Comparison of ENCODE assay signal across 8 cellular contexts in the genomic region with DNA sequence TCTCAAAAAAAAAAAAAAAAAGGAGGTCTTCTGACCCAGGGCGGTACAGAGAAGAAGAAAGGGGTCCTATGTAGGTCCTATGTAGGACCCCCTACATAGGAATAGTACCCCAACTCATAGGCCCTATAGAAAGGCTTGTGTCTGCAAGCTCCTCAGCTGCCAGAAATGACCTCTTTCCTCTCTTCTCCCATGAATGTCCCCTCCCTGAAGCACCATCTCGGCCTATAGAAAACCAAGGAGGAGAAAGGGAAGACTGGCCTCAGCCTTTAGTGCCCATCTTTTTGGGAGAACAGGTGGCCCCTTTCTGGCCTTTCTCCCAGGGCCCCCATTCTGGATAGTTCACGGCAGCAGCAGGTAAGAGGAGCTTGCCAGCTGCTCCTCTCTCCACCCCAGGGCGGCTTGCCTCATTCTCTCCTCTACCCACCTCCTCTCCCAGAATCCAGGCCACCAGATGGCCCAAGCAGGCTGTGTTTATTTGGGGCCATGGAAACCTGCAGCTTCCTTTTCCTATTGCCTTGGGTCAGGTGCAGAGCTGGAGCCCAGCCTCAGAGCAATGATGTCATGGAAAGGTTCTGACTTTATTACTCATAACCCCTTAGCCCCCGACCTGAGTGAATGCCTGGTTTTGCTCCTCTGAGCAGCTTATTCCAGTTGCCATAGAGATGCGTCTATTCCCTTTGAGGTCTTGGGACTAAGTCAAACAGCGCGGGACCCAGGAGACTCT. TPM values are rescaled to one million over a fixed set of nuclear protein-coding genes. Genes with fewer than 3 reads are reported as not detected.
DNase-seq lines count a peak whose midpoint lies in the region; ATAC-seq lines count a peak whose summit lies in the region.

No MANE protein-coding gene starts in this region.

- DNase-seq in CD8-positive, alpha-beta memory T cell = no peak
- DNase-seq in KBM-7 (peak; percentile 65), hepatic stellate cell (ENCODE audit: low spot score) (peak; percentile 45), NCI-H187 (lab: John Stamatoyannopoulos, UW) (no peak)
- DNase-seq in activated CD4-positive, alpha-beta memory T cell treated with anti-CD3 and anti-CD28 coated beads, Interleukin-2, amount 10 ng/mL, durations not matched to agents 7 days and 5 days = no peak
- no peak for DNase-seq in stimulated activated naive B cell treated with anti-CD40 and anti-IgM and Interleukin-4, amounts not matched to agents 10 μg/mL and 1 μg/mL and 100 μg/mL, for 72 hours
- DNase-seq in activated CD8-positive, alpha-beta memory T cell treated with anti-CD3 and anti-CD28 coated beads for 24 hours = no peak

- POLR2A ChIA-PET in CD8-positive, alpha-beta memory T cell (lab: Charles Lee) = interaction anchor here (0.7 to 2.0 kb wide), 4 partner anchors 12 to 41 kb away, joined by 3 to 6 read pairs (median 4); partner anchors contain the start of genes CDR2L and KCTD2
- POLR2A ChIA-PET in activated CD4-positive, alpha-beta memory T cell treated with anti-CD3 and anti-CD28 coated beads, Interleukin-2, amount 10 ng/mL, durations not matched to agents 7 days and 5 days (lab: Charles Lee) = interaction anchor here (0.8 to 4.3 kb wide), 15 partner anchors 7 to 260 kb away, joined by 3 to 39 read pairs (median 15); partner anchors contain the start of genes ARMC7, ATP5PD, CDR2L and FDXR

- no peaks in the 10 kb centered on the region for H3K9me3 ChIP-seq in CD8-positive, alpha-beta memory T cell (ENCODE audit: low read length)

- no peaks in the 10 kb centered on the region for H3K9me3 Mint-ChIP-seq in CD8-positive, alpha-beta memory T cell
- H3K9me3 Mint-ChIP-seq in activated CD4-positive, alpha-beta memory T cell treated with anti-CD3 and anti-CD28 coated beads, Interleukin-2, amount 10 ng/mL, durations not matched to agents 7 days and 5 days = no peaks in the 10 kb centered on the region
- no peaks in the 10 kb centered on the region for H3K9me3 Mint-ChIP-seq in stimulated activated naive B cell treated with anti-CD40 and anti-IgM and Interleukin-4, amounts not matched to agents 10 μg/mL and 1 μg/mL and 100 μg/mL, for 72 hours

- CTCF ChIA-PET in CD8-positive, alpha-beta memory T cell (lab: Charles Lee) = interaction anchor here (0.7 to 4.0 kb wide), 9 partner anchors 8 to 173 kb away, joined by 3 to 48 read pairs (median 9); partner anchors contain the start of gene CDR2L
- CTCF ChIA-PET in activated CD4-positive, alpha-beta memory T cell treated with anti-CD3 and anti-CD28 coated beads, Interleukin-2, amount 10 ng/mL, durations not matched to agents 7 days and 5 days (lab: Charles Lee) = interaction anchor here (0.7 to 5.6 kb wide), 17 partner anchors 11 to 114 kb away, joined by 3 to 65 read pairs (median 5); partner anchors contain the start of genes CDR2L, HID1 and SLC16A5

- no peaks in the 10 kb centered on the region for H3K27me3 ChIP-seq in CD8-positive, alpha-beta memory T cell (ENCODE audit: insufficient read depth, low read length, poor library complexity, severe bottlenecking)

- peak overlapping the region in 4 of 8 donors; percentile 46 to 96 (median 71) for H3K27ac Mint-ChIP-seq in CD8-positive, alpha-beta memory T cell
- peak overlapping the region; percentile 29 for H3K27ac Mint-ChIP-seq in activated CD4-positive, alpha-beta memory T cell treated with anti-CD3 and anti-CD28 coated beads, Interleukin-2, amount 10 ng/mL, durations not matched to agents 7 days and 5 days
- H3K27ac Mint-ChIP-seq in stimulated activated naive B cell treated with anti-CD40 and anti-IgM and Interleukin-4, amounts not matched to agents 10 μg/mL and 1 μg/mL and 100 μg/mL, for 72 hours = peak overlapping the region; percentile 26

- no peaks in the 10 kb centered on the region for H3K36me3 ChIP-seq in CD8-positive, alpha-beta memory T cell (ENCODE audit: insufficient read depth, low read length)

- no peak for ATAC-seq in stimulated activated naive B cell treated with anti-CD40 and anti-IgM and Interleukin-4, amounts not matched to agents 10 μg/mL and 1 μg/mL and 100 μg/mL, for 72 hours (replicated peaks)
- ATAC-seq in GM18867 (IDR thresholded peaks at IDR 0.05; ENCODE audit: unreplicated experiment) = no peak

- peaks cover 15% of the 10 kb centered on the region for H3K4me1 ChIP-seq in CD8-positive, alpha-beta memory T cell (ENCODE audit: insufficient read depth, low read length)

- H3K27ac ChIP-seq in CD8-positive, alpha-beta memory T cell (ENCODE audit: low read depth, low read length) = no peak overlapping the region

- peaks cover 0 to 7% of the 10 kb centered on the region in 2 donors for H3K27me3 Mint-ChIP-seq in CD8-positive, alpha-beta memory T cell
- H3K27me3 Mint-ChIP-seq in activated CD4-positive, alpha-beta memory T cell treated with anti-CD3 and anti-CD28 coated beads, Interleukin-2, amount 10 ng/mL, durations not matched to agents 7 days and 5 days = peaks cover 5% of the 10 kb centered on the region
- peaks cover under 1 to 21% of the 10 kb centered on the region in 2 donors for H3K27me3 Mint-ChIP-seq in stimulated activated naive B cell treated with anti-CD40 and anti-IgM and Interleukin-4, amounts not matched to agents 10 μg/mL and 1 μg/mL and 100 μg/mL, for 72 hours

- H3K4me3 ChIP-seq in CD8-positive, alpha-beta memory T cell (ENCODE audit: low read length) = no peak overlapping the region

- in situ Hi-C loops in KBM-7 (cut with MboI; ENCODE audit: low pct_unique_long_range_greater_than_20kb, low sequenced_read_pairs) = no loop called here

- H3K4me3 Mint-ChIP-seq in CD8-positive, alpha-beta memory T cell = peak overlapping the region; percentile 32 to 99 (median 55)
- H3K4me3 Mint-ChIP-seq in activated CD4-positive, alpha-beta memory T cell treated with anti-CD3 and anti-CD28 coated beads, Interleukin-2, amount 10 ng/mL, durations not matched to agents 7 days and 5 days = peak overlapping the region; percentile 28
- no peak overlapping the region for H3K4me3 Mint-ChIP-seq in stimulated activated naive B cell treated with anti-CD40 and anti-IgM and Interleukin-4, amounts not matched to agents 10 μg/mL and 1 μg/mL and 100 μg/mL, for 72 hours

- H3K36me3 Mint-ChIP-seq in CD8-positive, alpha-beta memory T cell = peaks cover 0 to 16% (median 7%) of the 10 kb centered on the region in 3 donors
- H3K36me3 Mint-ChIP-seq in activated CD4-positive, alpha-beta memory T cell treated with anti-CD3 and anti-CD28 coated beads, Interleukin-2, amount 10 ng/mL, durations not matched to agents 7 days and 5 days (ENCODE audit: low read depth) = peaks cover 9% of the 10 kb centered on the region
- H3K36me3 Mint-ChIP-seq in stimulated activated naive B cell treated with anti-CD40 and anti-IgM and Interleukin-4, amounts not matched to agents 10 μg/mL and 1 μg/mL and 100 μg/mL, for 72 hours = peaks cover 2 to 11% of the 10 kb centered on the region in 2 donors

- peaks cover 26 to 36% (median 35%) of the 10 kb centered on the region in 3 donors for H3K4me1 Mint-ChIP-seq in CD8-positive, alpha-beta memory T cell
- peaks cover 28% of the 10 kb centered on the region for H3K4me1 Mint-ChIP-seq in activated CD4-positive, alpha-beta memory T cell treated with anti-CD3 and anti-CD28 coated beads, Interleukin-2, amount 10 ng/mL, durations not matched to agents 7 days and 5 days
- H3K4me1 Mint-ChIP-seq in stimulated activated naive B cell treated with anti-CD40 and anti-IgM and Interleukin-4, amounts not matched to agents 10 μg/mL and 1 μg/mL and 100 μg/mL, for 72 hours = peaks cover 19 to 27% of the 10 kb centered on the region in 2 donors

RNA-seq across cellular contexts. Expression of gene MRPL58, which starts 1.6 kb away (rescaled TPM):
- 10 to 100 TPM; 65.5 to 68.8 TPM for total RNA-seq in CD8-positive, alpha-beta memory T cell
- 48.0 TPM for polyA plus RNA-seq in CD8-positive, alpha-beta memory T cell
- 10 to 100 TPM; 45.4 to 49.6 TPM for total RNA-seq in activated CD4-positive, alpha-beta memory T cell treated with anti-CD3 and anti-CD28 coated beads, Interleukin-2, amount 10 ng/mL, durations not matched to agents 7 days and 5 days

RNA-seq across cellular contexts. Expression of gene CDR2L, which starts 23.4 kb away (rescaled TPM):
- 1 to 10 TPM; 1.5 to 1.7 TPM for total RNA-seq in CD8-positive, alpha-beta memory T cell
- 0.06 TPM for polyA plus RNA-seq in CD8-positive, alpha-beta memory T cell
- under 1 TPM; 0.50 to 0.63 TPM for total RNA-seq in activated CD4-positive, alpha-beta memory T cell treated with anti-CD3 and anti-CD28 coated beads, Interleukin-2, amount 10 ng/mL, durations not matched to agents 7 days and 5 days

RNA-seq across cellular contexts. Expression of gene ATP5PD, which starts 35.9 kb away (rescaled TPM):
- total RNA-seq in CD8-positive, alpha-beta memory T cell = 100 to 1,000 TPM; 179 to 198 TPM
- polyA plus RNA-seq in CD8-positive, alpha-beta memory T cell = 345 TPM
- 100 to 1,000 TPM; 242 TPM for total RNA-seq in activated CD4-positive, alpha-beta memory T cell treated with anti-CD3 and anti-CD28 coated beads, Interleukin-2, amount 10 ng/mL, durations not matched to agents 7 days and 5 days

RNA-seq across cellular contexts. Expression of gene KCTD2, which starts 36.2 kb away (rescaled TPM):
- total RNA-seq in CD8-positive, alpha-beta memory T cell = 10 to 100 TPM; 22.2 to 23.8 TPM
- polyA plus RNA-seq in CD8-positive, alpha-beta memory T cell = 8.0 TPM
- total RNA-seq in activated CD4-positive, alpha-beta memory T cell treated with anti-CD3 and anti-CD28 coated beads, Interleukin-2, amount 10 ng/mL, durations not matched to agents 7 days and 5 days = 10 to 100 TPM; 24.2 to 24.9 TPM

RNA-seq across cellular contexts. Expression of gene HID1, which starts 38.3 kb away (rescaled TPM):
- 1 to 10 TPM in 1 of 2 experiments, under 1 TPM in 1; 0.91 to 2.3 TPM for total RNA-seq in CD8-positive, alpha-beta memory T cell
- polyA plus RNA-seq in CD8-positive, alpha-beta memory T cell = 5.2 TPM
- total RNA-seq in activated CD4-positive, alpha-beta memory T cell treated with anti-CD3 and anti-CD28 coated beads, Interleukin-2, amount 10 ng/mL, durations not matched to agents 7 days and 5 days = 1 to 10 TPM in 1 of 2 experiments, under 1 TPM in 1; 0.38 to 1.4 TPM

Comparison
In these comparisons a context has a peak if more than half of its experiments do, and no peak if none do; other contexts are left out.
1. DNase-seq: peak in KBM-7 (single experiment) and hepatic stellate cell (single experiment); none in CD8-positive, alpha-beta memory T cell (0 of 5), activated CD4-positive, alpha-beta memory T cell treated with anti-CD3 and anti-CD28 coated beads, Interleukin-2, amount 10 ng/mL, durations not matched to agents 7 days and 5 days (single experiment), stimulated activated naive B cell treated with anti-CD40 and anti-IgM and Interleukin-4, amounts not matched to agents 10 μg/mL and 1 μg/mL and 100 μg/mL, for 72 hours (single experiment), NCI-H187 (0 of 2) and activated CD8-positive, alpha-beta memory T cell treated with anti-CD3 and anti-CD28 coated beads for 24 hours (single experiment).
2. H3K4me3 Mint-ChIP-seq: peak in CD8-positive, alpha-beta memory T cell (7 of 7) and activated CD4-positive, alpha-beta memory T cell treated with anti-CD3 and anti-CD28 coated beads, Interleukin-2, amount 10 ng/mL, durations not matched to agents 7 days and 5 days (single experiment); none in stimulated activated naive B cell treated with anti-CD40 and anti-IgM and Interleukin-4, amounts not matched to agents 10 μg/mL and 1 μg/mL and 100 μg/mL, for 72 hours (0 of 2).